28 cellular contexts compared by ENCODE assay signal in the genomic region with DNA sequence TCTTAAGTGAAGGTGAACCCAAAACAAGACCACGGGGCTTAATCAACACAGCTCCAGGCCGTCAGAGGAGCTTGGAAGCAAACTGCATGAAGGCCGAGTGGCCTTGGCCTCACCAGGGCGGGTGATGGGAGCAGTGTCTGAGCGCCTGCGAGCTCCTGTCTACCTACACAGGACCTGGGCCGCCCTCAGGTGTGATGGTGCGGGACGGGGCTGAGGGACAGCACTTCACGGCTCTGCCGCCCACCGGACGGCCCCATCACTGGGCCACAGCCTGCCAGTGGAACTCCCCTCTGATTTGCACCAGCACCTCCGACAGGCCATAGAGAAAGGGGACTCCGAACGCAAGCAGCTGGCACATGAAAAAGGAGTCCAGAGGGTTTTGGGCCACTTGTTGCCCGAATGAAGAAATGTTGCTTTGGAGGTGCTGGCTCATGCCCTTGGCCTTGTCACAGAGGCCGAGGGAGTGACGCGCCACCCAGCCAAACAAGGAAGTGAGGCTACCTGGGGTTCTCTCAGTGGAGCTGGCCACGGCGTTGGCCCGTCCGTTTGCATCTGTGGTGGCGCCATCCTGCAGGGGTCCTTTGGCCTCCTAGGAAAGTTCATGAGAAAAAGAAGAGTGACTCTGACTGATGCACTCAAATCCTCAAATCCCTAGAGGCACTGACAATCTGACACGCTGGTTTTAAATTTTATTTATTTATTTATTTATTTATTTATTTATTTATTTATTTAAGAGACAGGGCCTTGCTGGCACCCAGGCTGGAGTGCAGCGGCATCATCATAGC.
"Had no signal": no experiment of that assay in that cellular context is flagged by ENCODE, and none has a peak within 500 bp of the region (broad histone marks: within the 10 kb centered on the region; RNA-seq: fewer than 3 reads in every experiment).

No MANE protein-coding gene starts in this region.

- H3K27me3 Mint-ChIP-seq: activated CD4-positive, alpha-beta memory T cell treated with anti-CD3 and anti-CD28 coated beads, Interleukin-2, amount 10 ng/mL, durations not matched to agents 7 days and 5 days; activated CD4-positive, alpha-beta T cell treated with anti-CD3 and anti-CD28 coated beads, Interleukin-2, amount 10 ng/mL, durations not matched to agents 7 days and 5 days; activated naive CD4-positive, alpha-beta T cell treated with anti-CD3 and anti-CD28 coated beads, Interleukin-2, amount 10 ng/mL, durations not matched to agents 7 days and 5 days; activated T-cell treated with anti-CD3 and anti-CD28 coated beads, Interleukin-2, amount 50 U/mL, for 24 hours; central memory CD8-positive, alpha-beta T cell; naive B cell had no signal

- ATAC-seq: stimulated activated naive CD8-positive, alpha-beta T cell treated with anti-CD3 and anti-CD28 coated beads, Interleukin-15, Interleukin-2, amounts not matched to agents 100 U/mL and 50 U/mL, for 24 hours had no signal

- H3K4me1 ChIP-seq: parathyroid adenoma had no signal

- H3K27ac Mint-ChIP-seq: activated CD4-positive, alpha-beta memory T cell treated with anti-CD3 and anti-CD28 coated beads, Interleukin-2, amount 10 ng/mL, durations not matched to agents 7 days and 5 days; activated CD4-positive, alpha-beta T cell treated with anti-CD3 and anti-CD28 coated beads, Interleukin-2, amount 10 ng/mL, durations not matched to agents 7 days and 5 days; activated naive CD4-positive, alpha-beta T cell treated with anti-CD3 and anti-CD28 coated beads, Interleukin-2, amount 10 ng/mL, durations not matched to agents 7 days and 5 days; activated naive CD8-positive, alpha-beta T cell treated with anti-CD3 and anti-CD28 coated beads, Interleukin-2, amount 10 ng/mL, durations not matched to agents 7 days and 5 days; activated T-cell treated with anti-CD3 and anti-CD28 coated beads, Interleukin-2, amount 50 U/mL, for 24 hours; T-helper 1 cell treated with Interleukin-12 subunit alpha and Interleukin-12 subunit beta and Interleukin-4 antibody, amounts not matched to agents 30 μg/mL and 1 μg/mL, for 36 hours had no signal

- H3K9me3 ChIP-seq: right atrium auricular region, SK-N-SH, testis had no signal

- FAIRE-seq: astrocyte, colon, frontal cortex, urothelium cell line had no signal

- DNase-seq: activated CD4-positive, alpha-beta memory T cell treated with anti-CD3 and anti-CD28 coated beads, Interleukin-2, amount 10 ng/mL, durations not matched to agents 7 days and 5 days; activated CD4-positive, alpha-beta T cell treated with anti-CD3 and anti-CD28 coated beads for 1 hour; activated CD4-positive, alpha-beta T cell treated with anti-CD3 and anti-CD28 coated beads, Interleukin-2, amount 10 ng/mL, durations not matched to agents 7 days and 5 days; activated CD8-positive, alpha-beta memory T cell treated with anti-CD3 and anti-CD28 coated beads, Interleukin-2, amount 50 U/mL, for 48 hours; activated gamma-delta T cell; activated naive CD4-positive, alpha-beta T cell treated with anti-CD3 and anti-CD28 coated beads, Interleukin-2, amount 10 ng/mL, durations not matched to agents 7 days and 5 days; activated naive CD8-positive, alpha-beta T cell treated with anti-CD3 and anti-CD28 coated beads, Interleukin-2, amount 10 ng/mL, durations not matched to agents 7 days and 5 days; activated T-cell treated with anti-CD3 and anti-CD28 coated beads, Interleukin-2, amount 50 U/mL, for 24 hours; effector memory CD4-positive, alpha-beta T cell; glutamatergic neuron; islet precursor cell; left colon; naive B cell; occipital lobe; SK-N-SH; stimulated activated naive CD8-positive, alpha-beta T cell treated with anti-CD3 and anti-CD28 coated beads, Interleukin-15, Interleukin-2, amounts not matched to agents 100 U/mL and 50 U/mL, for 24 hours; SW 1271; T1000; testis; trophoblast cell had no signal

- H3K27ac ChIP-seq: parathyroid adenoma, testis had no signal

- H3K9me3 Mint-ChIP-seq: activated CD4-positive, alpha-beta memory T cell treated with anti-CD3 and anti-CD28 coated beads, Interleukin-2, amount 10 ng/mL, durations not matched to agents 7 days and 5 days; activated CD4-positive, alpha-beta T cell treated with anti-CD3 and anti-CD28 coated beads, Interleukin-2, amount 10 ng/mL, durations not matched to agents 7 days and 5 days; activated naive CD4-positive, alpha-beta T cell treated with anti-CD3 and anti-CD28 coated beads, Interleukin-2, amount 10 ng/mL, durations not matched to agents 7 days and 5 days; activated naive CD8-positive, alpha-beta T cell treated with anti-CD3 and anti-CD28 coated beads, Interleukin-2, amount 10 ng/mL, durations not matched to agents 7 days and 5 days; activated T-cell treated with anti-CD3 and anti-CD28 coated beads, Interleukin-2, amount 50 U/mL, for 24 hours; central memory CD8-positive, alpha-beta T cell; naive B cell; T-helper 1 cell treated with Interleukin-12 subunit alpha and Interleukin-12 subunit beta and Interleukin-4 antibody, amounts not matched to agents 30 μg/mL and 1 μg/mL, for 36 hours had no signal

- H3K9ac ChIP-seq: parathyroid adenoma, SK-N-SH had no signal

- H3K4me3 ChIP-seq: right atrium auricular region, testis had no signal

- H3K4me3 Mint-ChIP-seq: activated CD4-positive, alpha-beta memory T cell treated with anti-CD3 and anti-CD28 coated beads, Interleukin-2, amount 10 ng/mL, durations not matched to agents 7 days and 5 days; activated CD4-positive, alpha-beta T cell treated with anti-CD3 and anti-CD28 coated beads, Interleukin-2, amount 10 ng/mL, durations not matched to agents 7 days and 5 days; activated naive CD4-positive, alpha-beta T cell treated with anti-CD3 and anti-CD28 coated beads, Interleukin-2, amount 10 ng/mL, durations not matched to agents 7 days and 5 days; activated naive CD8-positive, alpha-beta T cell treated with anti-CD3 and anti-CD28 coated beads, Interleukin-2, amount 10 ng/mL, durations not matched to agents 7 days and 5 days; activated T-cell treated with anti-CD3 and anti-CD28 coated beads, Interleukin-2, amount 50 U/mL, for 24 hours; central memory CD8-positive, alpha-beta T cell; naive B cell; T-helper 1 cell treated with Interleukin-12 subunit alpha and Interleukin-12 subunit beta and Interleukin-4 antibody, amounts not matched to agents 30 μg/mL and 1 μg/mL, for 36 hours had no signal

- H3K4me1 Mint-ChIP-seq: central memory CD8-positive, alpha-beta T cell had no signal
